In the genomic region with DNA sequence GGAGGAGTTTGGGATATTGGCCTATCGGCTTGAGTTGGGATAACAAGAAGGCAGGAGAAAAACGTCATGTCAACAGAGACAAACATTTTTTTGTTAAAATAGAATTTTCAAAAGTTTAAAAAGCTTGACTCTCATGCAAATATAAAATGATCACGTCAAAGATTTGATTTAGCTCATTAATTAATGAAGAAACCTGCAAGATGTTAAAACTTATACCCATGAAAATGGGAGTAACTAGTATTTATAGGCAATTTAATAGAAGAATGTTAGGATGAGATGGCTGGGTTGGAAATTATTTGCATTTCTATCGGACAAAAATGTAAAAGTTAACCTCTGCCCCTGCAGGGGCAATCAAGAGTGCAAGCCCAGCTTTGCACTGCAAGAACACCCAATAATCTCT, we compare ENCODE assay signal across 23 cellular contexts.
"Had no signal": no experiment of that assay in that cellular context is flagged by ENCODE, and none has a peak within 500 bp of the region (broad histone marks: within the 10 kb centered on the region; RNA-seq: fewer than 3 reads in every experiment).

No MANE protein-coding gene starts in this region.

- H3K9me3 ChIP-seq: lower lobe of right lung, neutrophil, ovary, suprapubic skin, thoracic aorta had no signal

- H3K4me3 ChIP-seq: left lung, lower lobe of right lung, neural progenitor cell, ovary, skin epidermis, suprapubic skin, thoracic aorta, tibial artery, upper lobe of left lung had no signal

- H3K27ac ChIP-seq: left lung, lower lobe of right lung, neural progenitor cell, neutrophil, skin epidermis, suprapubic skin, thoracic aorta, upper lobe of left lung had no signal

- ATAC-seq: left colon; lower lobe of right lung; naive thymus-derived CD8-positive, alpha-beta T cell had no signal

- H3K36me3 ChIP-seq: left lung, lower lobe of right lung, neural progenitor cell, neutrophil, ovary, suprapubic skin, thoracic aorta, tibial artery, upper lobe of left lung had no signal

- H3K4me1 ChIP-seq: left lung, lower lobe of right lung, neural progenitor cell, suprapubic skin, upper lobe of left lung had no signal

- DNase-seq: hippocampal formation; left colon; left lung; lower lobe of right lung; mammary epithelial cell; mesenchymal stem cell; naive thymus-derived CD8-positive, alpha-beta T cell; nephron progenitor cell; occipital lobe; right cardiac atrium; stimulated activated CD4-positive, alpha-beta T cell treated with anti-CD3 and anti-CD28 coated beads, Interleukin-12 subunit alpha, Interleukin-12 subunit beta, amount 100 ng/mL, for 4 hours; stimulated activated CD4-positive, alpha-beta T cell treated with anti-CD3 and anti-CD28 coated beads, Interleukin-15, amount 100 ng/mL, for 24 hours; stimulated activated CD4-positive, alpha-beta T cell treated with anti-CD3 and anti-CD28 coated beads, Interleukin-2, amount 100 ng/mL, for 24 hours; stimulated activated CD4-positive, alpha-beta T cell treated with anti-CD3 and anti-CD28 coated beads, Interleukin-4, amount 100 ng/mL, for 1 hour; stimulated activated naive CD4-positive, alpha-beta T cell; tibial artery; upper lobe of left lung had no signal

- H3K4me2 ChIP-seq: neural progenitor cell had no signal

- H2AFZ ChIP-seq: neural progenitor cell had no signal

- H3K27me3 ChIP-seq: left lung, neural progenitor cell, neutrophil, ovary, suprapubic skin, tibial artery, upper lobe of left lung had no signal
